Comparison of ENCODE assay signal across 13 cellular contexts in genomic region chr4:148375581-148375980, GRCh38.
A peak's percentile ranks its signal among the peaks of the same experiment; 100 is the strongest.
DNase-seq lines count a peak whose midpoint lies in the region; ATAC-seq and TF ChIP-seq lines count a peak whose summit lies in the region.
"Had no signal": no experiment of that assay in that cellular context is flagged by ENCODE, and none has a peak within 500 bp of the region (broad histone marks: within the 10 kb centered on the region; RNA-seq: fewer than 3 reads in every experiment).

No MANE protein-coding gene starts in this region.

- TF ChIP-seq CTCF in DND-41 (IDR thresholded peaks at IDR 0.05; ENCODE audit: borderline replicate concordance, extremely low read depth, low read length, poor library complexity, severe bottlenecking) (no peak), nephron (IDR thresholded peaks at IDR 0.05; ENCODE audit: unreplicated experiment in 3 of 3) (no peak), prostate gland (IDR thresholded peaks at IDR 0.05) (no peak)

- H3K36me3 ChIP-seq in BLaER1 = no peaks in the 10 kb centered on the region
- H3K36me3 ChIP-seq in DND-41 (ENCODE audit: insufficient read depth, low read length) = no peaks in the 10 kb centered on the region
- no peaks in the 10 kb centered on the region for H3K36me3 ChIP-seq in endocrine pancreas (ENCODE audit: control insufficient read depth, insufficient read depth, low read length)
- H3K36me3 ChIP-seq in prostate gland = no peaks in the 10 kb centered on the region
- H3K36me3 ChIP-seq: brain microvascular endothelial cell, ovary had no signal

- H3K9ac ChIP-seq in BLaER1 (no peak overlapping the region), DND-41 (ENCODE audit: low read depth, low read length) (no peak overlapping the region), endocrine pancreas (ENCODE audit: control insufficient read depth, insufficient read depth, low read length) (no peak overlapping the region)
- H3K9ac ChIP-seq: SK-N-SH had no signal

- no peaks in the 10 kb centered on the region for H3K9me3 Mint-ChIP-seq in nephron

- WGBS in prostate gland = 74% methylated on average over 3 of the region's 3 CpGs

- H3K9me3 ChIP-seq in BLaER1 = peaks cover 11% of the 10 kb centered on the region
- H3K9me3 ChIP-seq in DND-41 (ENCODE audit: insufficient read depth, low read length, severe bottlenecking) = no peaks in the 10 kb centered on the region
- H3K9me3 ChIP-seq in endocrine pancreas (ENCODE audit: control insufficient read depth, low read length) = no peaks in the 10 kb centered on the region
- H3K9me3 ChIP-seq in prostate gland = no peaks in the 10 kb centered on the region
- H3K9me3 ChIP-seq: ovary, SK-N-SH had no signal

- no peak for ATAC-seq in DND-41 (ENCODE audit: insufficient read depth, low read depth)

- peak overlapping the region; percentile 68; the same call in 1 of the 2 replicates for H3K27ac ChIP-seq in BLaER1
- H3K27ac ChIP-seq in DND-41 (ENCODE audit: low read length) = no peak overlapping the region; the same call in 1 of the 2 replicates
- no peak overlapping the region for H3K27ac ChIP-seq in prostate gland
- H3K27ac ChIP-seq: brain microvascular endothelial cell, ovary had no signal

- intact Hi-C loops in prostate gland (cut with DNase I) = no loop called here

- H4K20me1 ChIP-seq in BLaER1 (no peaks in the 10 kb centered on the region), DND-41 (ENCODE audit: insufficient read depth, low read length) (no peaks in the 10 kb centered on the region)

- DNase-seq in DND-41 = no peak
- no peak for DNase-seq in prostate gland (ENCODE audit: low spot score)
- DNase-seq in SHP77 (lab: John Stamatoyannopoulos, UW) = no peak
- no peak for DNase-seq in A172 (ENCODE audit: low spot score)
- DNase-seq in HUDEP-2 (lab: John Stamatoyannopoulos, UW; ENCODE audit: unreplicated experiment in 76 of 76) = no peak
- DNase-seq: GOT3, NCI-H1930 had no signal

- H3K4me3 Mint-ChIP-seq in nephron = no peak overlapping the region

- H3K36me3 Mint-ChIP-seq in nephron (ENCODE audit: low read depth) = no peaks in the 10 kb centered on the region

- H2AFZ ChIP-seq in DND-41 (ENCODE audit: low read depth, low read length) = no peak overlapping the region

- peaks cover 15% of the 10 kb centered on the region for H3K4me1 Mint-ChIP-seq in nephron

- H3K4me1 ChIP-seq in BLaER1 = peaks cover 41% of the 10 kb centered on the region
- peaks cover 14% of the 10 kb centered on the region; the same call in 1 of the 2 replicates for H3K4me1 ChIP-seq in DND-41 (ENCODE audit: insufficient read depth, low read length)
- H3K4me1 ChIP-seq in endocrine pancreas (ENCODE audit: control insufficient read depth, insufficient read depth, low read length) = no peaks in the 10 kb centered on the region
- no peaks in the 10 kb centered on the region for H3K4me1 ChIP-seq in prostate gland (replicated peaks)

- H3K4me2 ChIP-seq in BLaER1 (peak overlapping the region; percentile 71), DND-41 (ENCODE audit: insufficient read depth, low read length) (peak overlapping the region; percentile 29; the same call in 1 of the 2 replicates)
- H3K4me2 ChIP-seq: SK-N-SH had no signal

- no peaks in the 10 kb centered on the region for H3K27me3 Mint-ChIP-seq in nephron (ENCODE audit: low read depth)

- no peaks in the 10 kb centered on the region for H3K79me2 ChIP-seq in DND-41 (ENCODE audit: insufficient read depth, low read length)

- H3K4me3 ChIP-seq in BLaER1 (no peak overlapping the region), DND-41 (ENCODE audit: low read depth in 1 of 2, low read length in 2 of 2) (no peak overlapping the region), endocrine pancreas (ENCODE audit: control insufficient read depth, insufficient read depth, low read length) (peak overlapping the region; percentile 87), prostate gland (peak overlapping the region in 1 of 2 donors; percentile 9)
- H3K4me3 ChIP-seq: ovary had no signal

- H3K27me3 ChIP-seq in BLaER1 (no peaks in the 10 kb centered on the region), DND-41 (ENCODE audit: insufficient read depth, low read length, poor library complexity) (no peaks in the 10 kb centered on the region), endocrine pancreas (ENCODE audit: control insufficient read depth, insufficient read depth, low read length) (no peaks in the 10 kb centered on the region), prostate gland (replicated peaks; ENCODE audit: insufficient read depth) (no peaks in the 10 kb centered on the region)
- H3K27me3 ChIP-seq: brain microvascular endothelial cell, ovary had no signal

- H3K27ac Mint-ChIP-seq in nephron = peak overlapping the region in 2 of 3 experiments; percentile 94 to 95

- TF ChIP-seq POLR2A in prostate gland (IDR thresholded peaks at IDR 0.05) = no peak
